ENCODE assay signal across 8 cellular contexts in the genomic region with DNA sequence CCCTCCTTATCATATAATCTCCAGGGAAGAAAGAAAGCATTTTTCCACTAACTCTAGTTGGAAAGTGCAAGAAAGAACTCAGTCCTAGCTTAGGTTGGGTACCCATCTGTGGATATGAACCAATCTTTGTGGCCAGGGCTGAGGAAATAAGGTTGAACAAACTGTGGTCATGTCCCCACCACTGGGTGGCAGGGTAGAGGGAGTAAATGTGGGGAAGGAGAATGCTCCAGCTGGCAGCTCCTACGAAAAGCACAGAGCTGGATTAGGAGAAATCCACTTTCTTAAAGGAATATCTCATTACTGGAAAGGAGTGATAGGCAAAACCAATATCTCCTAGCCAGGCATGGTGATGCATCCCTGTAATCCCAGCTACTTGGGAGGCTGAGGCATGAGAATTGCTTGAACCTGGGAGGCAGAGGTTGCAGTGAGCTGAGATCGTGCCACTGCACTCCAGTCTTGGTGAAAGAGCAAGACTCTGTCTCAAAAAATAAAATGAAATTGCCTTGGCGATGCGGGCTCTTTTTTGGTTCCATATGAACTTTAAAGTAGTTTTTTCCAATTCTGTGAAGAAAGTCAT.
DNase-seq lines count a peak whose midpoint lies in the region; ATAC-seq and TF ChIP-seq lines count a peak whose summit lies in the region.

No MANE protein-coding gene starts in this region.

- TF ChIP-seq RAD21 in liver (IDR thresholded peaks at IDR 0.05) = peak; percentile 70 to 84

- no peak overlapping the region for H3K9ac ChIP-seq in liver (ENCODE audit: low read depth in 1 of 2, low read length in 2 of 2)

- H3K27me3 ChIP-seq in AG04450 (ENCODE audit: control insufficient read depth, insufficient read depth, low read length) = no peaks in the 10 kb centered on the region
- H3K27me3 ChIP-seq in body of pancreas = no peaks in the 10 kb centered on the region
- H3K27me3 ChIP-seq in liver (ENCODE audit: control insufficient read depth in 4 of 4, insufficient read depth in 4 of 4, low read length in 3 of 4) = no peaks in the 10 kb centered on the region

- CTCF ChIA-PET in AG04450 (lab: Charles Lee) = interaction anchor here (0.6 to 5.8 kb wide), 26 partner anchors 9 to 323 kb away, joined by 3 to 58 read pairs (median 4); no protein-coding TSS in a partner anchor

- intact Hi-C loops in body of pancreas (cut with DNase I) = loop anchor here (10.0 kb wide), 1 partner anchor 327 kb away; no protein-coding TSS in a partner anchor

- POLR2A ChIA-PET in AG04450 (lab: Yijun Ruan, JAX) = no interaction called here

- H3K36me3 ChIP-seq in body of pancreas (replicated peaks in 1 of 2; ENCODE audit: insufficient read depth in 1 of 2, low read depth in 2 of 2) (no peaks in the 10 kb centered on the region), liver (ENCODE audit: control insufficient read depth in 4 of 4, insufficient read depth in 3 of 4, low read depth in 1 of 4, low read length in 3 of 4) (no peaks in the 10 kb centered on the region)

- 69% methylated on average over 4 of the region's 4 CpGs for WGBS in body of pancreas, 2 donors
- WGBS in liver = 71% methylated on average over 4 of the region's 4 CpGs

- DNase-seq in AG04450 (ENCODE audit: low read depth, low spot score) (no peak), NCI-H2227 treated with DMSO at 0.1 percent for 48 hours (lab: John Stamatoyannopoulos, UW) (peak; percentile 6), body of pancreas (peak; percentile 69 to 77 (median 71))
- DNase-seq in stimulated activated naive CD4-positive, alpha-beta T cell (lab: John Stamatoyannopoulos, UW) = no peak

- ATAC-seq in body of pancreas = peak; percentile 88
- ATAC-seq in HG03565 (IDR thresholded peaks at IDR 0.05; ENCODE audit: unreplicated experiment) = no peak
- ATAC-seq in HG03108 (IDR thresholded peaks at IDR 0.05; ENCODE audit: unreplicated experiment) = no peak

- TF ChIP-seq CTCF in AG04450 (IDR thresholded peaks at IDR 0.05; ENCODE audit: low read depth, low read length) (peak; percentile 68), GM12874 (IDR thresholded peaks at IDR 0.05; ENCODE audit: insufficient read depth, low read depth, low read length) (peak; percentile 32; the same call in 1 of the 2 replicates), body of pancreas (IDR thresholded peaks at IDR 0.05) (peak in 6 of 7 experiments; percentile 39 to 77 (median 74)), liver (IDR thresholded peaks at IDR 0.05; ENCODE audit: low read depth, low read length, missing input control) (peak; percentile 54)

- H3K4me3 ChIP-seq in AG04450 (ENCODE audit: low read depth, low read length) = no peak overlapping the region
- H3K4me3 ChIP-seq in body of pancreas = no peak overlapping the region
- H3K4me3 ChIP-seq in liver (ENCODE audit: low read depth in 1 of 3, low read length in 3 of 3) = no peak overlapping the region

- no peak for TF ChIP-seq POLR2A in body of pancreas (IDR thresholded peaks at IDR 0.05)

- H3K27ac ChIP-seq in AG04450 (ENCODE audit: low read depth, low read length) (no peak overlapping the region), body of pancreas (no peak overlapping the region), liver (ENCODE audit: low read depth in 1 of 2, low read length in 2 of 2) (no peak overlapping the region)

- H3K9me3 ChIP-seq in AG04450 (ENCODE audit: control insufficient read depth, insufficient read depth, low read length) = no peaks in the 10 kb centered on the region
- H3K9me3 ChIP-seq in body of pancreas = no peaks in the 10 kb centered on the region
- no peaks in the 10 kb centered on the region for H3K9me3 ChIP-seq in liver (ENCODE audit: control insufficient read depth in 4 of 4, low read length in 3 of 4)

- H3K4me1 ChIP-seq in body of pancreas (peaks cover 10% of the 10 kb centered on the region), liver (ENCODE audit: control insufficient read depth in 4 of 4, insufficient read depth in 4 of 4, low read length in 3 of 4) (no peaks in the 10 kb centered on the region)

TF ChIP-seq in liver, 16 proteins besides CTCF, POLR2A, EP300 and RAD21:
- TF ChIP-seq SP1 (IDR thresholded peaks at IDR 0.05) = no peak
- TF ChIP-seq, protein P1, sequence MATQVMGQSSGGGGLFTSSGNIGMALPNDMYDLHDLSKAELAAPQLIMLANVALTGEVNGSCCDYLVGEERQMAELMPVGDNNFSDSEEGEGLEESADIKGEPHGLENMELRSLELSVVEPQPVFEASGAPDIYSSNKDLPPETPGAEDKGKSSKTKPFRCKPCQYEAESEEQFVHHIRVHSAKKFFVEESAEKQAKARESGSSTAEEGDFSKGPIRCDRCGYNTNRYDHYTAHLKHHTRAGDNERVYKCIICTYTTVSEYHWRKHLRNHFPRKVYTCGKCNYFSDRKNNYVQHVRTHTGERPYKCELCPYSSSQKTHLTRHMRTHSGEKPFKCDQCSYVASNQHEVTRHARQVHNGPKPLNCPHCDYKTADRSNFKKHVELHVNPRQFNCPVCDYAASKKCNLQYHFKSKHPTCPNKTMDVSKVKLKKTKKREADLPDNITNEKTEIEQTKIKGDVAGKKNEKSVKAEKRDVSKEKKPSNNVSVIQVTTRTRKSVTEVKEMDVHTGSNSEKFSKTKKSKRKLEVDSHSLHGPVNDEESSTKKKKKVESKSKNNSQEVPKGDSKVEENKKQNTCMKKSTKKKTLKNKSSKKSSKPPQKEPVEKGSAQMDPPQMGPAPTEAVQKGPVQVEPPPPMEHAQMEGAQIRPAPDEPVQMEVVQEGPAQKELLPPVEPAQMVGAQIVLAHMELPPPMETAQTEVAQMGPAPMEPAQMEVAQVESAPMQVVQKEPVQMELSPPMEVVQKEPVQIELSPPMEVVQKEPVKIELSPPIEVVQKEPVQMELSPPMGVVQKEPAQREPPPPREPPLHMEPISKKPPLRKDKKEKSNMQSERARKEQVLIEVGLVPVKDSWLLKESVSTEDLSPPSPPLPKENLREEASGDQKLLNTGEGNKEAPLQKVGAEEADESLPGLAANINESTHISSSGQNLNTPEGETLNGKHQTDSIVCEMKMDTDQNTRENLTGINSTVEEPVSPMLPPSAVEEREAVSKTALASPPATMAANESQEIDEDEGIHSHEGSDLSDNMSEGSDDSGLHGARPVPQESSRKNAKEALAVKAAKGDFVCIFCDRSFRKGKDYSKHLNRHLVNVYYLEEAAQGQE (IDR thresholded peaks at IDR 0.05) = no peak
- no peak for TF ChIP-seq TAF1 (conservative IDR thresholded peaks at IDR 0.05)
- no peak for TF ChIP-seq HNF4A (conservative IDR thresholded peaks at IDR 0.05)
- TF ChIP-seq YY1 (IDR thresholded peaks at IDR 0.05) = no peak
- no peak for TF ChIP-seq GABPA (IDR thresholded peaks at IDR 0.05 in 1 of 2, conservative IDR thresholded peaks at IDR 0.05 in 1 of 2)
- TF ChIP-seq JUND (IDR thresholded peaks at IDR 0.05) = no peak
- no peak for TF ChIP-seq HNF4G (IDR thresholded peaks at IDR 0.05)
- no peak for TF ChIP-seq FOXA2 (IDR thresholded peaks at IDR 0.05)
- TF ChIP-seq, protein P2, sequence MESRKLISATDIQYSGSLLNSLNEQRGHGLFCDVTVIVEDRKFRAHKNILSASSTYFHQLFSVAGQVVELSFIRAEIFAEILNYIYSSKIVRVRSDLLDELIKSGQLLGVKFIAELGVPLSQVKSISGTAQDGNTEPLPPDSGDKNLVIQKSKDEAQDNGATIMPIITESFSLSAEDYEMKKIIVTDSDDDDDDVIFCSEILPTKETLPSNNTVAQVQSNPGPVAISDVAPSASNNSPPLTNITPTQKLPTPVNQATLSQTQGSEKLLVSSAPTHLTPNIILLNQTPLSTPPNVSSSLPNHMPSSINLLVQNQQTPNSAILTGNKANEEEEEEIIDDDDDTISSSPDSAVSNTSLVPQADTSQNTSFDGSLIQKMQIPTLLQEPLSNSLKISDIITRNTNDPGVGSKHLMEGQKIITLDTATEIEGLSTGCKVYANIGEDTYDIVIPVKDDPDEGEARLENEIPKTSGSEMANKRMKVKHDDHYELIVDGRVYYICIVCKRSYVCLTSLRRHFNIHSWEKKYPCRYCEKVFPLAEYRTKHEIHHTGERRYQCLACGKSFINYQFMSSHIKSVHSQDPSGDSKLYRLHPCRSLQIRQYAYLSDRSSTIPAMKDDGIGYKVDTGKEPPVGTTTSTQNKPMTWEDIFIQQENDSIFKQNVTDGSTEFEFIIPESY (IDR thresholded peaks at IDR 0.05) = no peak
- TF ChIP-seq EGR1 (IDR thresholded peaks at IDR 0.05; ENCODE audit: low read depth in 2 of 2) = no peak
- TF ChIP-seq RXRA (IDR thresholded peaks at IDR 0.05) = no peak
- TF ChIP-seq, protein P3, sequence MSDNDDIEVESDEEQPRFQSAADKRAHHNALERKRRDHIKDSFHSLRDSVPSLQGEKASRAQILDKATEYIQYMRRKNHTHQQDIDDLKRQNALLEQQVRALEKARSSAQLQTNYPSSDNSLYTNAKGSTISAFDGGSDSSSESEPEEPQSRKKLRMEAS (IDR thresholded peaks at IDR 0.05) = no peak
- TF ChIP-seq FOXA1 (IDR thresholded peaks at IDR 0.05) = no peak
- TF ChIP-seq, protein P4, sequence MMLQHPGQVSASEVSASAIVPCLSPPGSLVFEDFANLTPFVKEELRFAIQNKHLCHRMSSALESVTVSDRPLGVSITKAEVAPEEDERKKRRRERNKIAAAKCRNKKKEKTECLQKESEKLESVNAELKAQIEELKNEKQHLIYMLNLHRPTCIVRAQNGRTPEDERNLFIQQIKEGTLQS (IDR thresholded peaks at IDR 0.05) = no peak
- no peak for TF ChIP-seq NR2F2 (IDR thresholded peaks at IDR 0.05)

Comparison
In these comparisons a context has a peak if more than half of its experiments do, and no peak if none do; other contexts are left out.
1. DNase-seq: peak in NCI-H2227 treated with DMSO at 0.1 percent for 48 hours (single experiment) and body of pancreas (4 of 4); none in AG04450 (single experiment) and stimulated activated naive CD4-positive, alpha-beta T cell (0 of 6).
2. Peak in every context shown above with its lines, with median percentiles within 50 percentile points of each other: CTCF ChIP-seq.